ENCODE assay signal across 21 cellular contexts in genomic region chr5:116291271-116291670, GRCh38.
DNase-seq lines count a peak whose midpoint lies in the region; ATAC-seq and TF ChIP-seq lines count a peak whose summit lies in the region.
"Had no signal": no experiment of that assay in that cellular context is flagged by ENCODE, and none has a peak within 500 bp of the region (broad histone marks: within the 10 kb centered on the region; RNA-seq: fewer than 3 reads in every experiment).

No MANE protein-coding gene starts in this region.

- no peak overlapping the region for H2BK20ac ChIP-seq in IMR-90 (ENCODE audit: low read depth, low read length)

- no peak overlapping the region for H2BK5ac ChIP-seq in IMR-90 (ENCODE audit: low read depth, low read length, poor library complexity, severe bottlenecking)

- peaks cover 6% of the 10 kb centered on the region for H3K36me3 Mint-ChIP-seq in osteocyte (ENCODE audit: unreplicated experiment)
- H3K36me3 Mint-ChIP-seq in activated T-helper 17 cell treated with anti-CD3 and anti-CD28 coated beads, Interleukin-2, amount 50 U/mL, for 72 hours (ENCODE audit: low read depth), result peaks cover 52% of the 10 kb centered on the region

- H3K79me1 ChIP-seq in IMR-90 (ENCODE audit: low read depth in 1 of 2, low read length in 2 of 2), result no peaks in the 10 kb centered on the region

- H3K9ac ChIP-seq in IMR-90 (ENCODE audit: low read depth, low read length), result no peak overlapping the region
- H3K9ac ChIP-seq: BLaER1 treated with 17β-estradiol and CSF1 and Interleukin-3, amounts not matched to agents 10 nM and 100 nM had no signal

- no peak overlapping the region for H3K23ac ChIP-seq in IMR-90 (ENCODE audit: low read depth, low read length)

- intact Hi-C loops in IMR-90 (cut with micrococcal nuclease), result no loop called here

- H3K4me1 Mint-ChIP-seq in osteocyte (ENCODE audit: unreplicated experiment), result peaks cover 25% of the 10 kb centered on the region
- H3K4me1 Mint-ChIP-seq in activated T-helper 17 cell treated with anti-CD3 and anti-CD28 coated beads, Interleukin-2, amount 50 U/mL, for 72 hours, result no peaks in the 10 kb centered on the region

- no peaks in the 10 kb centered on the region for H3K36me3 ChIP-seq in IMR-90 (ENCODE audit: control insufficient read depth, insufficient read depth, low read length)
- peaks cover 16% of the 10 kb centered on the region for H3K36me3 ChIP-seq in effector memory CD4-positive, alpha-beta T cell (ENCODE audit: control insufficient read depth, insufficient read depth, low read length)

- no peak for TF ChIP-seq POLR2A in IMR-90 (IDR thresholded peaks at IDR 0.05; ENCODE audit: low read depth, low read length)

- no peak overlapping the region for H4K8ac ChIP-seq in IMR-90 (ENCODE audit: low read depth in 2 of 2, low read length in 2 of 2)

- no peak overlapping the region for H3K18ac ChIP-seq in IMR-90 (ENCODE audit: low read depth, low read length)

- no peak overlapping the region for H2BK120ac ChIP-seq in IMR-90 (ENCODE audit: low read depth, low read length)

- TF ChIP-seq RAD21 in IMR-90 (IDR thresholded peaks at IDR 0.05; ENCODE audit: low read length), result no peak

- CTCF ChIA-PET in IMR-90 (lab: Yijun Ruan, JAX), result no interaction called here

- no peak overlapping the region for H4K91ac ChIP-seq in IMR-90 (ENCODE audit: insufficient read depth, low read depth, low read length)

- H3K9me3 ChIP-seq in IMR-90 (ENCODE audit: control insufficient read depth, insufficient read depth, low read length), result no peaks in the 10 kb centered on the region
- peaks cover 16% of the 10 kb centered on the region for H3K9me3 ChIP-seq in effector memory CD4-positive, alpha-beta T cell (ENCODE audit: control insufficient read depth, low read length)

- no peak overlapping the region for H3K4me3 Mint-ChIP-seq in osteocyte (ENCODE audit: unreplicated experiment)
- H3K4me3 Mint-ChIP-seq in activated T-helper 17 cell treated with anti-CD3 and anti-CD28 coated beads, Interleukin-2, amount 50 U/mL, for 72 hours, result no peak overlapping the region
- H3K4me3 Mint-ChIP-seq: CD4-positive, alpha-beta T cell had no signal

- H3K27ac Mint-ChIP-seq in osteocyte (ENCODE audit: unreplicated experiment), result peak overlapping the region; percentile 79
- H3K27ac Mint-ChIP-seq in activated T-helper 17 cell treated with anti-CD3 and anti-CD28 coated beads, Interleukin-2, amount 50 U/mL, for 72 hours, result no peak overlapping the region
- H3K27ac Mint-ChIP-seq: CD4-positive, alpha-beta T cell had no signal

- H2AFZ ChIP-seq in IMR-90 (replicated peaks; ENCODE audit: low read length, poor library complexity), result no peak overlapping the region

- TF ChIP-seq CTCF in IMR-90 (conservative IDR thresholded peaks at IDR 0.05; ENCODE audit: low read depth, low read length) (no peak), astrocyte of the spinal cord (IDR thresholded peaks at IDR 0.05; ENCODE audit: low read depth, low read length) (no peak), osteocyte (IDR thresholded peaks at IDR 0.05) (no peak)

- H2AK5ac ChIP-seq in IMR-90 (ENCODE audit: low read depth, low read length), result no peak overlapping the region

- peaks cover 21% of the 10 kb centered on the region for H3K9me3 Mint-ChIP-seq in osteocyte (ENCODE audit: unreplicated experiment)
- peaks cover 18% of the 10 kb centered on the region for H3K9me3 Mint-ChIP-seq in activated T-helper 17 cell treated with anti-CD3 and anti-CD28 coated beads, Interleukin-2, amount 50 U/mL, for 72 hours

- no peak overlapping the region for H3K4me2 ChIP-seq in IMR-90 (ENCODE audit: low read depth, low read length)
- H3K4me2 ChIP-seq: BLaER1 treated with 17β-estradiol and CSF1 and Interleukin-3, amounts not matched to agents 10 nM and 100 nM had no signal

- BruUV-seq in IMR-90 (replicated peaks; lab: Mats Ljungman, UMichigan), result no TSS peak

- no peak overlapping the region for H3K14ac ChIP-seq in IMR-90 (replicated peaks; ENCODE audit: low read depth, low read length)

- in situ Hi-C loops in IMR-90 (cut with MboI; ENCODE audit: low sequenced_read_pairs) (no loop called here), astrocyte of the spinal cord (cut with HindIII; ENCODE audit: low sequenced_read_pairs) (no loop called here)

- POLR2A ChIA-PET in IMR-90 (lab: Charles Lee; ENCODE audit: unreplicated experiment), result no interaction called here

- H3K9me1 ChIP-seq in IMR-90 (ENCODE audit: insufficient read depth, low read length), result no peaks in the 10 kb centered on the region

- dilution Hi-C loops in IMR-90 (cut with HindIII; ENCODE audit: low sequenced_read_pairs, unreplicated experiment), result no loop called here

- no peak overlapping the region for H4K5ac ChIP-seq in IMR-90 (ENCODE audit: low read depth, low read length)

- no CpG with 5 or more reads among the region's 1 CpG for WGBS in IMR-90 (ENCODE audit: extremely low coverage in 2 of 2, insufficient read length in 1 of 2), 2 experiments

- no peak overlapping the region for H3K56ac ChIP-seq in IMR-90 (ENCODE audit: extremely low read depth, insufficient read depth, low read length)

- H3K4me3 ChIP-seq in IMR-90 (ENCODE audit: insufficient read depth, low read depth, low read length), result no peak overlapping the region
- no peak overlapping the region for H3K4me3 ChIP-seq in astrocyte of the spinal cord (ENCODE audit: low read depth, low read length)
- H3K4me3 ChIP-seq in effector memory CD4-positive, alpha-beta T cell (ENCODE audit: insufficient read depth, low read depth, low read length, poor library complexity, severe bottlenecking), result no peak overlapping the region
- H3K4me3 ChIP-seq: BLaER1 treated with 17β-estradiol and CSF1 and Interleukin-3, amounts not matched to agents 10 nM and 100 nM had no signal

- no peak overlapping the region for H3K4ac ChIP-seq in IMR-90 (ENCODE audit: low read depth, low read length)

- H4K20me1 ChIP-seq in IMR-90 (ENCODE audit: insufficient read depth, low read length), result no peaks in the 10 kb centered on the region
- H4K20me1 ChIP-seq: BLaER1 treated with 17β-estradiol and CSF1 and Interleukin-3, amounts not matched to agents 10 nM and 100 nM had no signal

- H2AK9ac ChIP-seq in IMR-90 (replicated peaks; ENCODE audit: low read depth, low read length, poor library complexity), result no peak overlapping the region

- H2BK15ac ChIP-seq in IMR-90 (ENCODE audit: low read depth, low read length), result no peak overlapping the region

- no peaks in the 10 kb centered on the region for H3K27me3 Mint-ChIP-seq in osteocyte (ENCODE audit: unreplicated experiment)
- no peaks in the 10 kb centered on the region for H3K27me3 Mint-ChIP-seq in activated T-helper 17 cell treated with anti-CD3 and anti-CD28 coated beads, Interleukin-2, amount 50 U/mL, for 72 hours
- H3K27me3 Mint-ChIP-seq: CD4-positive, alpha-beta T cell had no signal

- H3K27me3 ChIP-seq in IMR-90 (ENCODE audit: control insufficient read depth, insufficient read depth, low read length), result no peaks in the 10 kb centered on the region
- no peaks in the 10 kb centered on the region for H3K27me3 ChIP-seq in effector memory CD4-positive, alpha-beta T cell (replicated peaks; ENCODE audit: control insufficient read depth, insufficient read depth, low read length, poor library complexity, severe bottlenecking)
- H3K27me3 ChIP-seq: BLaER1 treated with 17β-estradiol and CSF1 and Interleukin-3, amounts not matched to agents 10 nM and 100 nM had no signal

- peak; percentile 18 for DNase-seq in IMR-90
- DNase-seq in astrocyte of the spinal cord (ENCODE audit: low read depth, low spot score), result peak; percentile 23
- DNase-seq in fibroblast of peridontal ligament (ENCODE audit: extremely low read depth), result peak; percentile 13
- no peak for DNase-seq in osteocyte (ENCODE audit: extremely low spot score, unreplicated experiment)
- no peak for DNase-seq in effector memory CD4-positive, alpha-beta T cell
- no peak for DNase-seq in Kasumi-1 (lab: John Stamatoyannopoulos, UW)
- DNase-seq in superior temporal gyrus (ENCODE audit: extremely low spot score), result no peak
- DNase-seq: AML-193; CD4-positive, alpha-beta T cell; COR-L47; DMS 273 treated with DMSO at 0.1 percent for 48 hours; DMS79; NCI-H1105 treated with DMSO at 0.1 percent for 48 hours; NCI-H146; NCI-H1930; NCI-H2107; NCI-H774; SIG-M5 had no signal

- H3K27ac ChIP-seq in IMR-90 (ENCODE audit: insufficient read depth, low read length), result no peak overlapping the region
- H3K27ac ChIP-seq in effector memory CD4-positive, alpha-beta T cell (ENCODE audit: insufficient read depth, low read length, poor library complexity, severe bottlenecking), result no peak overlapping the region
- H3K27ac ChIP-seq: BLaER1 treated with 17β-estradiol and CSF1 and Interleukin-3, amounts not matched to agents 10 nM and 100 nM; HL-60 had no signal

- peak; percentile 24; the same call in 1 of the 2 replicates for ATAC-seq in IMR-90 (ENCODE audit: low read depth)
- ATAC-seq in activated T-helper 17 cell treated with anti-CD3 and anti-CD28 coated beads, Interleukin-2, amount 50 U/mL, for 72 hours (replicated peaks), result no peak

- H3K4me1 ChIP-seq in IMR-90 (ENCODE audit: control insufficient read depth, insufficient read depth, low read length), result no peaks in the 10 kb centered on the region; the same call in 1 of the 2 replicates
- H3K4me1 ChIP-seq in effector memory CD4-positive, alpha-beta T cell (ENCODE audit: control insufficient read depth, insufficient read depth, low read length, poor library complexity, severe bottlenecking), result no peaks in the 10 kb centered on the region
- H3K4me1 ChIP-seq: BLaER1 treated with 17β-estradiol and CSF1 and Interleukin-3, amounts not matched to agents 10 nM and 100 nM had no signal

TF ChIP-seq in IMR-90, 13 proteins besides CTCF, POLR2A, EP300 and RAD21:
- TF ChIP-seq MAFK (IDR thresholded peaks at IDR 0.05; ENCODE audit: low read depth, low read length), result no peak
- TF ChIP-seq USF2 (IDR thresholded peaks at IDR 0.05; ENCODE audit: low read depth, low read length), result no peak
- no peak for TF ChIP-seq NFE2L2 (IDR thresholded peaks at IDR 0.05; ENCODE audit: low read depth, low read length)
- no peak for TF ChIP-seq MAZ (IDR thresholded peaks at IDR 0.05; ENCODE audit: borderline replicate concordance, low read depth, low read length)
- TF ChIP-seq BHLHE40 (IDR thresholded peaks at IDR 0.05; ENCODE audit: low read depth, low read length), result no peak
- no peak for TF ChIP-seq FOS (IDR thresholded peaks at IDR 0.05; ENCODE audit: low read depth, low read length)

Comparison
In these comparisons a context has a peak if more than half of its experiments do, and no peak if none do; other contexts are left out.
1. DNase-seq: peak in IMR-90 (single experiment), astrocyte of the spinal cord (single experiment) and fibroblast of peridontal ligament (single experiment); none in osteocyte (single experiment), effector memory CD4-positive, alpha-beta T cell (0 of 3), Kasumi-1 (0 of 2) and superior temporal gyrus (single experiment).